ENCODE assay signal across 8 cellular contexts in genomic region chr17:32504166-32504990, GRCh38. TPM values are rescaled to one million over a fixed set of nuclear protein-coding genes. Genes with fewer than 3 reads are reported as not detected.
A peak's percentile ranks its signal among the peaks of the same experiment; 100 is the strongest.
DNase-seq lines count a peak whose midpoint lies in the region; ATAC-seq lines count a peak whose summit lies in the region.

No MANE protein-coding gene starts in this region.

- H3K27me3 ChIP-seq in effector memory CD4-positive, alpha-beta T cell (replicated peaks; ENCODE audit: control insufficient read depth, insufficient read depth, low read length, poor library complexity, severe bottlenecking), result no peaks in the 10 kb centered on the region

- H3K36me3 ChIP-seq in effector memory CD4-positive, alpha-beta T cell (ENCODE audit: control insufficient read depth, insufficient read depth, low read length), result no peaks in the 10 kb centered on the region

- H3K27me3 Mint-ChIP-seq in stimulated activated memory B cell treated with anti-CD40 and anti-IgM and Interleukin-4, amounts not matched to agents 10 μg/mL and 1 μg/mL and 100 μg/mL, for 72 hours, result no peaks in the 10 kb centered on the region

- H3K27ac ChIP-seq in effector memory CD4-positive, alpha-beta T cell (ENCODE audit: insufficient read depth, low read length, poor library complexity, severe bottlenecking), result peak overlapping the region; percentile 68

- H3K36me3 Mint-ChIP-seq in stimulated activated memory B cell treated with anti-CD40 and anti-IgM and Interleukin-4, amounts not matched to agents 10 μg/mL and 1 μg/mL and 100 μg/mL, for 72 hours, result no peaks in the 10 kb centered on the region

- no peak for ATAC-seq in stimulated activated memory B cell treated with anti-CD40 and anti-IgM and Interleukin-4, amounts not matched to agents 10 μg/mL and 1 μg/mL and 100 μg/mL, for 72 hours
- no peak for ATAC-seq in GM21737 (IDR thresholded peaks at IDR 0.05; ENCODE audit: unreplicated experiment)

- H3K4me1 ChIP-seq in effector memory CD4-positive, alpha-beta T cell (ENCODE audit: control insufficient read depth, insufficient read depth, low read length, poor library complexity, severe bottlenecking), result peaks cover 39% of the 10 kb centered on the region

- H3K4me3 ChIP-seq in effector memory CD4-positive, alpha-beta T cell (ENCODE audit: insufficient read depth, low read depth, low read length, poor library complexity, severe bottlenecking), result no peak overlapping the region

- H3K9me3 ChIP-seq in effector memory CD4-positive, alpha-beta T cell (ENCODE audit: control insufficient read depth, low read length), result no peaks in the 10 kb centered on the region

- peak overlapping the region; percentile 50 for H3K4me3 Mint-ChIP-seq in stimulated activated memory B cell treated with anti-CD40 and anti-IgM and Interleukin-4, amounts not matched to agents 10 μg/mL and 1 μg/mL and 100 μg/mL, for 72 hours

- H3K9me3 Mint-ChIP-seq in stimulated activated memory B cell treated with anti-CD40 and anti-IgM and Interleukin-4, amounts not matched to agents 10 μg/mL and 1 μg/mL and 100 μg/mL, for 72 hours, result no peaks in the 10 kb centered on the region

- DNase-seq in activated CD4-positive, alpha-beta T cell treated with anti-CD3 and anti-CD28 coated beads for 48 hours, result peak; percentile 48
- DNase-seq in activated CD4-positive, alpha-beta T cell treated with anti-CD3 and anti-CD28 coated beads, Interleukin-2, amount 50 U/mL, for 1 hour, result no peak
- DNase-seq in LHCN-M2 (ENCODE audit: low read depth), result peak; percentile 73
- DNase-seq in effector memory CD4-positive, alpha-beta T cell, result no peak
- no peak for DNase-seq in Ammon's horn (ENCODE audit: low spot score)
- no peak for DNase-seq in NCI-H345 (lab: John Stamatoyannopoulos, UW)

- peak overlapping the region; percentile 83 for H3K27ac Mint-ChIP-seq in stimulated activated memory B cell treated with anti-CD40 and anti-IgM and Interleukin-4, amounts not matched to agents 10 μg/mL and 1 μg/mL and 100 μg/mL, for 72 hours

- H3K4me1 Mint-ChIP-seq in stimulated activated memory B cell treated with anti-CD40 and anti-IgM and Interleukin-4, amounts not matched to agents 10 μg/mL and 1 μg/mL and 100 μg/mL, for 72 hours, result peaks cover 54% of the 10 kb centered on the region

RNA-seq across cellular contexts. Expression of gene CDK5R1, which starts 17.6 kb away (rescaled TPM):
- total RNA-seq in LHCN-M2 (2014; rRNA removed), result 4.2 and 8.6 TPM in 2 replicates
- 9.3 TPM for polyA plus RNA-seq in LHCN-M2 (2012)

Comparison
In these comparisons a context has a peak if more than half of its experiments do, and no peak if none do; other contexts are left out.
1. DNase-seq: peak in activated CD4-positive, alpha-beta T cell treated with anti-CD3 and anti-CD28 coated beads for 48 hours (single experiment) and LHCN-M2 (single experiment); none in activated CD4-positive, alpha-beta T cell treated with anti-CD3 and anti-CD28 coated beads, Interleukin-2, amount 50 U/mL, for 1 hour (single experiment), effector memory CD4-positive, alpha-beta T cell (0 of 3), Ammon's horn (single experiment) and NCI-H345 (single experiment).